ENCODE assay signal across 8 cellular contexts in the genomic region with DNA sequence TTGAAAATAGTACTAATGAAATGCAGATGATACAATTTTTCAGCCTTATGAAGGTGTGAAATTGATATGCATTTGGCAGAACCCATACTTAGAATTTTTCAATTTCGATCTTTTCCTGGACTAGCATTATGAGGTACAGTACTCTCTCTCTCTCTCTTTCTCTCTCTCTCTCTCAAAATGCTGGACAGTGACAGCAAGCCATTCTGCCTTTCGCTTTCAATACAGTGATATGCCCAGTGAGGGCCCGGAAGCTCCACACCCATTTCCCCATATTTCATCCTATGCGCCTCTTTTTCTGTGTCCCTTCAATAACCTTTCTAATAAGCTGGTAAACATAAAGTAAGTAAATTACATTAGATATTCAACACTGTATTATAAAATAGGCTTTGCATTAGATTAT.
"Had no signal": no experiment of that assay in that cellular context is flagged by ENCODE, and none has a peak within 500 bp of the region (broad histone marks: within the 10 kb centered on the region; RNA-seq: fewer than 3 reads in every experiment).

No MANE protein-coding gene starts in this region.

- ATAC-seq: HCT116, HepG2 had no signal

- H2AFZ ChIP-seq: GM23248 had no signal

- H3K9me3 ChIP-seq: HAP-1 had no signal

- H3K4me3 ChIP-seq: GM23248, HAP-1 had no signal

- H3K4me1 ChIP-seq: HAP-1 had no signal

- DNase-seq: GM23248, GOT3, H7, HFFc6 had no signal

- H3K27ac ChIP-seq: GM23248, HL-60 had no signal

- H3K36me3 ChIP-seq: HAP-1 had no signal

- H3K9ac ChIP-seq: GM23248 had no signal
